ENCODE assay signal across 9 cellular contexts in the genomic region with DNA sequence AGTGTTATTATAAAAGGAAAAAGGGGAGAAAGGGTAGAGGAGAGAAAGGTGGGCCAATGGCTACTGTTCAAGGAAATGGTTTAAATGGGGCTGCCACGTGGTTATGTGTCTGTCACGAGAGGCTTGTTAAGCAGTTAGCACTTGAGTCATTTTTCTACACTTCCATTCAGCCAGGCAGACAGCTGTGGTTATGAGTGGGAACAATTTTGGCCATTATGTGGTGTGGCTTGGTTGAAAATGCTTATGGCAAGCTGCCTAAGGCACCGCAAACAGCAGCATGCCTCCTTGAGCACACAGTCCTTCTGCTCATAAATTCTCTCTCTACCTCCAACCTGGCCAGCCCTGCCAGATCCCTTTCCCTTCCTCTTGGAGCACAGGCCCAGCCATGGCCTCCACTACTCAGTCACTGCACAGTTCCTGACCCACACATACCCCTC.
DNase-seq lines count a peak whose midpoint lies in the region; ATAC-seq and TF ChIP-seq lines count a peak whose summit lies in the region.
"Had no signal": no experiment of that assay in that cellular context is flagged by ENCODE, and none has a peak within 500 bp of the region (broad histone marks: within the 10 kb centered on the region; RNA-seq: fewer than 3 reads in every experiment).

No MANE protein-coding gene starts in this region.

- peak; percentile 47 for ATAC-seq in GM18511 (IDR thresholded peaks at IDR 0.05; ENCODE audit: unreplicated experiment)
- ATAC-seq in effector memory CD8-positive, alpha-beta T cell (replicated peaks), result peak; percentile 12
- ATAC-seq: psoas muscle had no signal

- peak; percentile 77 for DNase-seq in AG09309 (ENCODE audit: low read depth)
- peak; percentile 11 for DNase-seq in NCI-H345 treated with DMSO at 0.1 percent for 48 hours (lab: John Stamatoyannopoulos, UW; ENCODE audit: unreplicated experiment)
- DNase-seq in effector memory CD8-positive, alpha-beta T cell, result peak; percentile 17 to 33 (median 29)
- DNase-seq in 8988T, result no peak
- DNase-seq in islet precursor cell, result no peak
- no peak for DNase-seq in NCI-H524 (lab: John Stamatoyannopoulos, UW)
- no peak for DNase-seq in stimulated activated CD4-positive, alpha-beta T cell treated with anti-CD3 and anti-CD28 coated beads, Interleukin-1b, Interleukin-23, amount 100 ng/mL, for 48 hours

- peak overlapping the region; percentile 9 to 92 for H3K4me3 Mint-ChIP-seq in effector memory CD8-positive, alpha-beta T cell

- TF ChIP-seq CTCF in AG09309 (IDR thresholded peaks at IDR 0.05; ENCODE audit: control insufficient read depth, insufficient read depth, low read depth, low read length, missing control alignments), result no peak

- H3K4me1 Mint-ChIP-seq in effector memory CD8-positive, alpha-beta T cell (ENCODE audit: low read depth in 2 of 2), result peaks cover 33 to 37% of the 10 kb centered on the region in 2 donors

- H3K27me3 Mint-ChIP-seq in effector memory CD8-positive, alpha-beta T cell, result no peaks in the 10 kb centered on the region

- H3K4me3 ChIP-seq in AG09309 (ENCODE audit: control insufficient read depth, low read depth, low read length), result no peak overlapping the region
- H3K4me3 ChIP-seq: psoas muscle had no signal

- H3K36me3 Mint-ChIP-seq in effector memory CD8-positive, alpha-beta T cell (ENCODE audit: insufficient read depth), result peaks cover 55% of the 10 kb centered on the region

- H3K9me3 Mint-ChIP-seq in effector memory CD8-positive, alpha-beta T cell, result no peaks in the 10 kb centered on the region

- H3K27ac Mint-ChIP-seq in effector memory CD8-positive, alpha-beta T cell, result peak overlapping the region; percentile 86 to 98

Comparison
In these comparisons a context has a peak if more than half of its experiments do, and no peak if none do; other contexts are left out.
1. DNase-seq: peak in AG09309 (single experiment), NCI-H345 treated with DMSO at 0.1 percent for 48 hours (single experiment) and effector memory CD8-positive, alpha-beta T cell (3 of 3); none in 8988T (single experiment), islet precursor cell (single experiment), NCI-H524 (0 of 2) and stimulated activated CD4-positive, alpha-beta T cell treated with anti-CD3 and anti-CD28 coated beads, Interleukin-1b, Interleukin-23, amount 100 ng/mL, for 48 hours (single experiment).